18 cellular contexts compared by ENCODE assay signal in genomic region chr4:156192033-156192432, GRCh38.
A peak's percentile ranks its signal among the peaks of the same experiment; 100 is the strongest.
DNase-seq lines count a peak whose midpoint lies in the region; ATAC-seq, FAIRE-seq and TF ChIP-seq lines count a peak whose summit lies in the region.
"Had no signal": no experiment of that assay in that cellular context is flagged by ENCODE, and none has a peak within 500 bp of the region (broad histone marks: within the 10 kb centered on the region; RNA-seq: fewer than 3 reads in every experiment).

No MANE protein-coding gene starts in this region.

- H2AFZ ChIP-seq in astrocyte (ENCODE audit: low read depth, low read length) (no peak overlapping the region), smooth muscle cell (ENCODE audit: low read depth) (no peak overlapping the region)

- no peak for TF ChIP-seq POLR2A in right lobe of liver (IDR thresholded peaks at IDR 0.05)

- H3F3A ChIP-seq in smooth muscle cell (ENCODE audit: low read depth): peaks cover 18% of the 10 kb centered on the region

- TF ChIP-seq CTCF in astrocyte (IDR thresholded peaks at IDR 0.05; ENCODE audit: insufficient read depth, low read depth, low read length) (no peak), right lobe of liver (IDR thresholded peaks at IDR 0.05) (no peak), smooth muscle cell (IDR thresholded peaks at IDR 0.05; ENCODE audit: borderline replicate concordance, insufficient read depth, poor library complexity, severe bottlenecking) (no peak)

- intact Hi-C loops in right lobe of liver (cut with DNase I): no loop called here
- intact Hi-C loops in posterior cingulate gyrus (cut with DNase I): no loop called here

- no peaks in the 10 kb centered on the region for H3K9me3 Mint-ChIP-seq in astrocyte (ENCODE audit: unreplicated experiment)
- peaks cover 0 to 2% (median 0%) of the 10 kb centered on the region in 9 donors for H3K9me3 Mint-ChIP-seq in naive thymus-derived CD8-positive, alpha-beta T cell
- H3K9me3 Mint-ChIP-seq: HFFc6 had no signal

- POLR2A ChIA-PET in naive thymus-derived CD8-positive, alpha-beta T cell (lab: Charles Lee): interaction anchor here (0.6 kb wide), 1 partner anchor 1783 kb away, joined by 3 read pairs; no protein-coding TSS in a partner anchor

- H3K27me3 Mint-ChIP-seq in astrocyte (ENCODE audit: low read depth, unreplicated experiment): no peaks in the 10 kb centered on the region
- H3K27me3 Mint-ChIP-seq in naive thymus-derived CD8-positive, alpha-beta T cell: peaks cover 0 to 3% (median 0%) of the 10 kb centered on the region in 5 donors
- H3K27me3 Mint-ChIP-seq: CD4-positive, alpha-beta memory T cell had no signal

- H3K36me3 ChIP-seq in astrocyte (ENCODE audit: insufficient read depth, low read length) (no peaks in the 10 kb centered on the region), right lobe of liver (no peaks in the 10 kb centered on the region), smooth muscle cell (ENCODE audit: low read depth) (no peaks in the 10 kb centered on the region)
- H3K36me3 ChIP-seq: HAP-1 had no signal

- H3K9ac ChIP-seq in astrocyte (ENCODE audit: low read length): no peak overlapping the region
- H3K9ac ChIP-seq in smooth muscle cell (ENCODE audit: low read depth): peak overlapping the region; percentile 70

- H3K4me3 Mint-ChIP-seq in astrocyte (ENCODE audit: unreplicated experiment): no peak overlapping the region
- no peak overlapping the region for H3K4me3 Mint-ChIP-seq in naive thymus-derived CD8-positive, alpha-beta T cell
- H3K4me3 Mint-ChIP-seq: CD4-positive, alpha-beta memory T cell; HFFc6 had no signal

- no peak overlapping the region for H3K4me3 ChIP-seq in astrocyte (ENCODE audit: insufficient read depth, low read depth, low read length)
- no peak overlapping the region for H3K4me3 ChIP-seq in right lobe of liver
- no peak overlapping the region for H3K4me3 ChIP-seq in smooth muscle cell
- H3K4me3 ChIP-seq: HAP-1 had no signal

- no peaks in the 10 kb centered on the region for H3K9me3 ChIP-seq in astrocyte (ENCODE audit: insufficient read depth, low read depth, low read length)
- H3K9me3 ChIP-seq in right lobe of liver: no peaks in the 10 kb centered on the region
- no peaks in the 10 kb centered on the region for H3K9me3 ChIP-seq in smooth muscle cell (replicated peaks; ENCODE audit: low read depth)
- H3K9me3 ChIP-seq: HAP-1 had no signal

- H3K4me2 ChIP-seq in astrocyte (ENCODE audit: low read length) (no peak overlapping the region), smooth muscle cell (peak overlapping the region; percentile 61)

- ATAC-seq in right lobe of liver: peak in 3 of 4 donors; percentile 42 to 63 (median 52)
- ATAC-seq in naive thymus-derived CD8-positive, alpha-beta T cell: no peak

- no peaks in the 10 kb centered on the region for H3K36me3 Mint-ChIP-seq in astrocyte (ENCODE audit: low read depth, unreplicated experiment)
- no peaks in the 10 kb centered on the region for H3K36me3 Mint-ChIP-seq in naive thymus-derived CD8-positive, alpha-beta T cell
- H3K36me3 Mint-ChIP-seq: CD4-positive, alpha-beta memory T cell had no signal

- H3K79me2 ChIP-seq in astrocyte (ENCODE audit: insufficient read depth, low read length): no peaks in the 10 kb centered on the region
- no peaks in the 10 kb centered on the region for H3K79me2 ChIP-seq in smooth muscle cell (ENCODE audit: low read depth)

- DNase-seq in astrocyte (ENCODE audit: low read depth) (no peak), right lobe of liver (no peak), smooth muscle cell (lab: John Stamatoyannopoulos, UW; ENCODE audit: unreplicated experiment) (no peak), posterior cingulate gyrus (no peak), NOMO-1 (lab: John Stamatoyannopoulos, UW; ENCODE audit: unreplicated experiment in 2 of 2) (no peak)
- no peak for DNase-seq in naive thymus-derived CD8-positive, alpha-beta T cell
- DNase-seq: C1 segment of cervical spinal cord; Calu3; CD4-positive, alpha-beta memory T cell; COR-L47; DMS79 treated with DMSO at 0.1 percent for 48 hours; GF-D8; GOT3; HFFc6 had no signal

- peak overlapping the region; percentile 23 for H3K27ac Mint-ChIP-seq in astrocyte (ENCODE audit: unreplicated experiment)
- H3K27ac Mint-ChIP-seq in naive thymus-derived CD8-positive, alpha-beta T cell: no peak overlapping the region
- H3K27ac Mint-ChIP-seq: CD4-positive, alpha-beta memory T cell; HFFc6 had no signal

- peaks cover 8% of the 10 kb centered on the region for H3K4me1 ChIP-seq in astrocyte (ENCODE audit: insufficient read depth, low read length)
- peaks cover 0 to 22% (median 0%) of the 10 kb centered on the region in 4 donors for H3K4me1 ChIP-seq in right lobe of liver
- peaks cover 22% of the 10 kb centered on the region for H3K4me1 ChIP-seq in smooth muscle cell (ENCODE audit: low read depth)

- H3K4me1 Mint-ChIP-seq in astrocyte (ENCODE audit: low read depth, unreplicated experiment): peaks cover 34% of the 10 kb centered on the region
- no peaks in the 10 kb centered on the region for H3K4me1 Mint-ChIP-seq in naive thymus-derived CD8-positive, alpha-beta T cell
- H3K4me1 Mint-ChIP-seq: CD4-positive, alpha-beta memory T cell had no signal

- H3K27ac ChIP-seq in astrocyte (ENCODE audit: low read depth, low read length) (no peak overlapping the region), right lobe of liver (peak overlapping the region in 1 of 3 donors; percentile 22), smooth muscle cell (ENCODE audit: low read depth) (peak overlapping the region; percentile 98)

- no peaks in the 10 kb centered on the region for H3K27me3 ChIP-seq in astrocyte (ENCODE audit: insufficient read depth, low read length)
- H3K27me3 ChIP-seq in right lobe of liver: no peaks in the 10 kb centered on the region
- no peaks in the 10 kb centered on the region for H3K27me3 ChIP-seq in smooth muscle cell (ENCODE audit: low read depth)

- H4K20me1 ChIP-seq in astrocyte (ENCODE audit: insufficient read depth, low read length) (no peaks in the 10 kb centered on the region), smooth muscle cell (ENCODE audit: low read depth) (no peaks in the 10 kb centered on the region)

- no peak for FAIRE-seq in astrocyte (lab: Jason Lieb, UNC)
- FAIRE-seq: GM12891, GM18507, H54 had no signal

Comparison
In these comparisons a context has a peak if more than half of its experiments do, and no peak if none do; other contexts are left out.
1. ATAC-seq: peak in right lobe of liver (3 of 4); none in naive thymus-derived CD8-positive, alpha-beta T cell (0 of 2).